Comparison of ENCODE assay signal across 1 cellular context in the genomic region with DNA sequence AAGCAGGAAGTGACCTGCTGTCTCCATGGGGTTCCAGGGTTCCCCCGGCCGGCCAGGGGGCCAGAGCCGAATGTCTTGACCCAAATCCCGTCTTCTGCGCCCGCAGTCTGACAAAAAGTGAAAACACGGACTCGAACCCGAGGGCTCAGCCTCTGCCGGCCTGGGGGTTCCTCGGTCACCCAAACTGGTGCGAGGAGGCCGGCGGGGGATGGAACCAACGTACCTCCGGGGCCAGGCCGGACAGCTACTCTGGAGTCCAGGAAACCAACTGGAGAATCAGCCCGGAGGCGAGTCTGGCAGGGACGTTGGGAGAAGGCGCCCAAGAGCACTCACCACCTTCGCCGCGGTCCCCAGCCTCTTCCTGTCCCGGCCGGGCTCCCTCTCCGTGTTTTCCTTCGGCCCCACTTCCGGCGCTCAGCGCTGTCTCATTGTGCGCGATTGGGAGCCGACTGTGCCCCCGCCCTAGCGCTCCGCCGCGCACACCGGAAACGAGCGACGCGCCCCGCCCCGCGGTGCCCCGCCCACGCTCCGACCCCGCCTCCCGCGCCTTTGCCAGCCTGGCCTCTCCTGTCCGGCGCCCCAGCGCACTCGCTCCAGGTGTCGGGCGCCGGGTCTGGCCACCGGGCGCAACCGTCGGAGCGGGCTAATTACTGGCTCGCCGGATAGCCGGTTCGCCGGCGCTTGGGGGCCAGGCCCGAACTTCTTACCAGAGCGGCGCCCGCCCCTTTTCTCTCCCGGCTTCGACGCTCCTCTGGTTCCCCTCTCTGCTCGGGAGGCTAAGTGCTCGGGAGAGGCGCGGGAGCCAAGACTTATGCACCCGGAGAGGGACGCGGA.
TF ChIP-seq lines count a peak whose summit lies in the region.

A gene with protein sequence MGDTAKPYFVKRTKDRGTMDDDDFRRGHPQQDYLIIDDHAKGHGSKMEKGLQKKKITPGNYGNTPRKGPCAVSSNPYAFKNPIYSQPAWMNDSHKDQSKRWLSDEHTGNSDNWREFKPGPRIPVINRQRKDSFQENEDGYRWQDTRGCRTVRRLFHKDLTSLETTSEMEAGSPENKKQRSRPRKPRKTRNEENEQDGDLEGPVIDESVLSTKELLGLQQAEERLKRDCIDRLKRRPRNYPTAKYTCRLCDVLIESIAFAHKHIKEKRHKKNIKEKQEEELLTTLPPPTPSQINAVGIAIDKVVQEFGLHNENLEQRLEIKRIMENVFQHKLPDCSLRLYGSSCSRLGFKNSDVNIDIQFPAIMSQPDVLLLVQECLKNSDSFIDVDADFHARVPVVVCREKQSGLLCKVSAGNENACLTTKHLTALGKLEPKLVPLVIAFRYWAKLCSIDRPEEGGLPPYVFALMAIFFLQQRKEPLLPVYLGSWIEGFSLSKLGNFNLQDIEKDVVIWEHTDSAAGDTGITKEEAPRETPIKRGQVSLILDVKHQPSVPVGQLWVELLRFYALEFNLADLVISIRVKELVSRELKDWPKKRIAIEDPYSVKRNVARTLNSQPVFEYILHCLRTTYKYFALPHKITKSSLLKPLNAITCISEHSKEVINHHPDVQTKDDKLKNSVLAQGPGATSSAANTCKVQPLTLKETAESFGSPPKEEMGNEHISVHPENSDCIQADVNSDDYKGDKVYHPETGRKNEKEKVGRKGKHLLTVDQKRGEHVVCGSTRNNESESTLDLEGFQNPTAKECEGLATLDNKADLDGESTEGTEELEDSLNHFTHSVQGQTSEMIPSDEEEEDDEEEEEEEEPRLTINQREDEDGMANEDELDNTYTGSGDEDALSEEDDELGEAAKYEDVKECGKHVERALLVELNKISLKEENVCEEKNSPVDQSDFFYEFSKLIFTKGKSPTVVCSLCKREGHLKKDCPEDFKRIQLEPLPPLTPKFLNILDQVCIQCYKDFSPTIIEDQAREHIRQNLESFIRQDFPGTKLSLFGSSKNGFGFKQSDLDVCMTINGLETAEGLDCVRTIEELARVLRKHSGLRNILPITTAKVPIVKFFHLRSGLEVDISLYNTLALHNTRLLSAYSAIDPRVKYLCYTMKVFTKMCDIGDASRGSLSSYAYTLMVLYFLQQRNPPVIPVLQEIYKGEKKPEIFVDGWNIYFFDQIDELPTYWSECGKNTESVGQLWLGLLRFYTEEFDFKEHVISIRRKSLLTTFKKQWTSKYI (N-terminal part only) (minus strand): TSS at position 363 of the 834 bp plus-strand sequence. CDS start 1,211 bp downstream, outside the sequence.

TF ChIP-seq in HCT116, 20 proteins besides CTCF, POLR2A, EP300 and RAD21 (continued from another document):
- TF ChIP-seq, protein P1, sequence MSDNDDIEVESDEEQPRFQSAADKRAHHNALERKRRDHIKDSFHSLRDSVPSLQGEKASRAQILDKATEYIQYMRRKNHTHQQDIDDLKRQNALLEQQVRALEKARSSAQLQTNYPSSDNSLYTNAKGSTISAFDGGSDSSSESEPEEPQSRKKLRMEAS (IDR thresholded peaks at IDR 0.05) = peak; percentile 69
- TF ChIP-seq SRF (IDR thresholded peaks at IDR 0.05; ENCODE audit: low read depth) = peak; percentile 78
- no peak for TF ChIP-seq EZH2phosphoT487 (IDR thresholded peaks at IDR 0.05; ENCODE audit: borderline replicate concordance)
- TF ChIP-seq CEBPB (IDR thresholded peaks at IDR 0.05; ENCODE audit: low read depth) = no peak
- peak; percentile 24 for TF ChIP-seq TCF7L2 (IDR thresholded peaks at IDR 0.05; ENCODE audit: borderline replicate concordance, extremely low read depth, insufficient read depth, insufficient read length)
- TF ChIP-seq, protein P2, sequence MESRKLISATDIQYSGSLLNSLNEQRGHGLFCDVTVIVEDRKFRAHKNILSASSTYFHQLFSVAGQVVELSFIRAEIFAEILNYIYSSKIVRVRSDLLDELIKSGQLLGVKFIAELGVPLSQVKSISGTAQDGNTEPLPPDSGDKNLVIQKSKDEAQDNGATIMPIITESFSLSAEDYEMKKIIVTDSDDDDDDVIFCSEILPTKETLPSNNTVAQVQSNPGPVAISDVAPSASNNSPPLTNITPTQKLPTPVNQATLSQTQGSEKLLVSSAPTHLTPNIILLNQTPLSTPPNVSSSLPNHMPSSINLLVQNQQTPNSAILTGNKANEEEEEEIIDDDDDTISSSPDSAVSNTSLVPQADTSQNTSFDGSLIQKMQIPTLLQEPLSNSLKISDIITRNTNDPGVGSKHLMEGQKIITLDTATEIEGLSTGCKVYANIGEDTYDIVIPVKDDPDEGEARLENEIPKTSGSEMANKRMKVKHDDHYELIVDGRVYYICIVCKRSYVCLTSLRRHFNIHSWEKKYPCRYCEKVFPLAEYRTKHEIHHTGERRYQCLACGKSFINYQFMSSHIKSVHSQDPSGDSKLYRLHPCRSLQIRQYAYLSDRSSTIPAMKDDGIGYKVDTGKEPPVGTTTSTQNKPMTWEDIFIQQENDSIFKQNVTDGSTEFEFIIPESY (IDR thresholded peaks at IDR 0.05; ENCODE audit: extremely low read depth, insufficient replicate concordance, low read length) = no peak
- peak; percentile 53; the same call in 1 of the 2 replicates for TF ChIP-seq CBX3 (IDR thresholded peaks at IDR 0.05; ENCODE audit: low read depth)
- TF ChIP-seq YY1 (IDR thresholded peaks at IDR 0.05; ENCODE audit: extremely low read depth, insufficient replicate concordance, low read depth, low read length) = peak; percentile 43
- peak; percentile 90 for TF ChIP-seq SP1 (IDR thresholded peaks at IDR 0.05; ENCODE audit: low read depth)
- TF ChIP-seq, protein P3, sequence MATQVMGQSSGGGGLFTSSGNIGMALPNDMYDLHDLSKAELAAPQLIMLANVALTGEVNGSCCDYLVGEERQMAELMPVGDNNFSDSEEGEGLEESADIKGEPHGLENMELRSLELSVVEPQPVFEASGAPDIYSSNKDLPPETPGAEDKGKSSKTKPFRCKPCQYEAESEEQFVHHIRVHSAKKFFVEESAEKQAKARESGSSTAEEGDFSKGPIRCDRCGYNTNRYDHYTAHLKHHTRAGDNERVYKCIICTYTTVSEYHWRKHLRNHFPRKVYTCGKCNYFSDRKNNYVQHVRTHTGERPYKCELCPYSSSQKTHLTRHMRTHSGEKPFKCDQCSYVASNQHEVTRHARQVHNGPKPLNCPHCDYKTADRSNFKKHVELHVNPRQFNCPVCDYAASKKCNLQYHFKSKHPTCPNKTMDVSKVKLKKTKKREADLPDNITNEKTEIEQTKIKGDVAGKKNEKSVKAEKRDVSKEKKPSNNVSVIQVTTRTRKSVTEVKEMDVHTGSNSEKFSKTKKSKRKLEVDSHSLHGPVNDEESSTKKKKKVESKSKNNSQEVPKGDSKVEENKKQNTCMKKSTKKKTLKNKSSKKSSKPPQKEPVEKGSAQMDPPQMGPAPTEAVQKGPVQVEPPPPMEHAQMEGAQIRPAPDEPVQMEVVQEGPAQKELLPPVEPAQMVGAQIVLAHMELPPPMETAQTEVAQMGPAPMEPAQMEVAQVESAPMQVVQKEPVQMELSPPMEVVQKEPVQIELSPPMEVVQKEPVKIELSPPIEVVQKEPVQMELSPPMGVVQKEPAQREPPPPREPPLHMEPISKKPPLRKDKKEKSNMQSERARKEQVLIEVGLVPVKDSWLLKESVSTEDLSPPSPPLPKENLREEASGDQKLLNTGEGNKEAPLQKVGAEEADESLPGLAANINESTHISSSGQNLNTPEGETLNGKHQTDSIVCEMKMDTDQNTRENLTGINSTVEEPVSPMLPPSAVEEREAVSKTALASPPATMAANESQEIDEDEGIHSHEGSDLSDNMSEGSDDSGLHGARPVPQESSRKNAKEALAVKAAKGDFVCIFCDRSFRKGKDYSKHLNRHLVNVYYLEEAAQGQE (IDR thresholded peaks at IDR 0.05; ENCODE audit: low read depth) = no peak
- no peak for TF ChIP-seq ZNF274 (IDR thresholded peaks at IDR 0.05; ENCODE audit: low read depth, low read length)
- TF ChIP-seq EZH2 (IDR thresholded peaks at IDR 0.05) = no peak
- TF ChIP-seq ZFX (IDR thresholded peaks at IDR 0.05) = peak; percentile 56
- TF ChIP-seq EGR1 (IDR thresholded peaks at IDR 0.05; ENCODE audit: low read depth) = peak; percentile 92
- TF ChIP-seq, protein P4, sequence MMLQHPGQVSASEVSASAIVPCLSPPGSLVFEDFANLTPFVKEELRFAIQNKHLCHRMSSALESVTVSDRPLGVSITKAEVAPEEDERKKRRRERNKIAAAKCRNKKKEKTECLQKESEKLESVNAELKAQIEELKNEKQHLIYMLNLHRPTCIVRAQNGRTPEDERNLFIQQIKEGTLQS (IDR thresholded peaks at IDR 0.05) = no peak
- TF ChIP-seq JUND (IDR thresholded peaks at IDR 0.05) = no peak; the same call in 1 of the 2 replicates
- no peak for TF ChIP-seq FOSL1 (IDR thresholded peaks at IDR 0.05; ENCODE audit: low read depth)
- TF ChIP-seq POLR2AphosphoS5 (IDR thresholded peaks at IDR 0.05; ENCODE audit: low read depth, low read length) = peak; percentile 96
- peak; percentile 58; the same call in 1 of the 2 replicates for TF ChIP-seq SIN3A (IDR thresholded peaks at IDR 0.05; ENCODE audit: low read depth)
